7 cellular contexts compared by ENCODE assay signal in the genomic region with DNA sequence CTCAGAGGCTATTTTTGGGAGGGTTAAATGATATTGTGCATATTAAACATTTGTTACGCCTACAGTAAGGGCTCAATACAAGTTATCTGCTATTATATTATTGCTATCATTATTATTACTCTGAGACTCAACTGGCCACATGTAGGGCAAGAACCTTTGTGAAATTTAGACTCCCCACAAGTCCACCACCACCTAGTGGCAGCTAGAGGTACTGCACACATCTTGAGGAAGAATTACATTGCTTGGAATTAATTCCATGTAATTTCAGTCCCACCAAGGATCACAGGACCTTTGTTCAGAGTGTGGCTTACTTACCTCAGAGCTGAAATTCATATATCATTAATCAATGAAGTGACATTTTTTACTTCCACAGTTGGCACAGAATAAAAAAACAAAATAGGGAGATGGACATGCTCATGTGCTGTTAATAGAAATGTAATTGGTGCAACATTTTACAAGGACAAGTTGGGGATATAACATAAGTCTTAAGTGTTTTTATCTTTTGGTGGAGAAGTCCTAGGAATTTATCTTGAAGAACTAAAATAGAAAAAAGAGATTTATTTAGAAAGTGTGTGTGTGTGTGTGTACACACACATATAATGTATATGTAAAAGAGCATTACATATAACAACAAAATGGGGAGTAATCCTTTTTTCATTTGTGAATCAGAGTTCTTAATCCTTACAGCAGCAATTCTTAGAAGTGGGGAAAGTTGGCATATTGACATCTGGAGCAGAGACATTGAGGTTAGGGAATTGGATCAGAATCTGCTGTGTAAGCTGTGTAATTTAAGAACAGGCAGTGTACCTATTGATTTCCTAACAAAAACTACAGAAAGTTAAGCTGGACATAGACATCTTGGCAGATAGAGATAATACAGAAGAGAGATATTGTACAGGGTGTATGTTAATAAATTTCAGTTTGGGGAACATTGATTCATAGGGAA. TPM values are rescaled to one million over a fixed set of nuclear protein-coding genes. Genes with fewer than 3 reads are reported as not detected.
DNase-seq lines count a peak whose midpoint lies in the region; ATAC-seq and TF ChIP-seq lines count a peak whose summit lies in the region.

No MANE protein-coding gene starts in this region.

- WGBS in lung, 2 donors: 83 to 89% methylated on average over 1 of the region's 1 CpG

- peak; percentile 78 for ATAC-seq in HG03103 (IDR thresholded peaks at IDR 0.05; ENCODE audit: low read depth, unreplicated experiment)
- ATAC-seq in lung (ENCODE audit: insufficient read depth, low FRiP score): peak; percentile 62

- H3K4me3 ChIP-seq in GM12875 (ENCODE audit: low read depth, low read length): no peak overlapping the region
- no peak overlapping the region for H3K4me3 ChIP-seq in lung

- H3K27ac ChIP-seq in lung (ENCODE audit: low read depth in 1 of 2, low read length in 1 of 2): no peak overlapping the region

- peaks cover 0 to 2% of the 10 kb centered on the region in 2 donors for H3K36me3 ChIP-seq in lung (ENCODE audit: control insufficient read depth in 2 of 2, insufficient read depth in 2 of 2, low read length in 2 of 2)

- no peaks in the 10 kb centered on the region for H3K4me1 ChIP-seq in lung (ENCODE audit: control insufficient read depth in 2 of 2, insufficient read depth in 2 of 2, low read length in 2 of 2)

- peak; percentile 63 to 84 for DNase-seq in NCI-H524 (lab: John Stamatoyannopoulos, UW)
- DNase-seq in activated CD4-positive, alpha-beta T cell treated with anti-CD3 and anti-CD28 coated beads for 48 hours: peak; percentile 78
- peak; percentile 45 to 78 for DNase-seq in dermis microvascular lymphatic vessel endothelial cell (ENCODE audit: low read depth in 2 of 2)
- DNase-seq in lung (ENCODE audit: low spot score): peak; percentile 77
- peak; percentile 54 for DNase-seq in stimulated activated CD8-positive, alpha-beta memory T cell treated with anti-CD3 and anti-CD28 coated beads, Interleukin-15, amount 100 ng/mL, for 1 hour (ENCODE audit: low read depth)

- no peaks in the 10 kb centered on the region for H3K9me3 ChIP-seq in lung (ENCODE audit: control insufficient read depth in 2 of 2, insufficient read depth in 1 of 2, low read length in 1 of 2)

- H3K27me3 ChIP-seq in lung (ENCODE audit: control insufficient read depth, insufficient read depth): no peaks in the 10 kb centered on the region

- TF ChIP-seq CTCF in GM12875 (IDR thresholded peaks at IDR 0.05; ENCODE audit: borderline replicate concordance, insufficient read depth, low read depth, low read length) (peak; percentile 81), lung (IDR thresholded peaks at IDR 0.05; ENCODE audit: control extremely low read depth, extremely low read depth) (peak; percentile 86)

RNA-seq across cellular contexts. Expression of a gene that starts 11.2 kb away (rescaled TPM):
- 43.9 and 51.5 TPM in 2 replicates for total RNA-seq in dermis microvascular lymphatic vessel endothelial cell
- total RNA-seq in lung: 10 to 100 TPM; 17.9 to 23.8 TPM
- 10 to 100 TPM; 17.5 to 17.8 TPM for polyA plus RNA-seq in lung

RNA-seq across cellular contexts. Expression of a gene that starts 34.8 kb away (rescaled TPM):
- 7.1 and 12.9 TPM in 2 replicates for total RNA-seq in dermis microvascular lymphatic vessel endothelial cell
- under 1 TPM; 0.71 to 0.77 TPM for total RNA-seq in lung
- under 1 TPM in 1 of 2 donors, not detected in 1; 0.01 TPM for polyA plus RNA-seq in lung
